16 cellular contexts compared by ENCODE assay signal in genomic region chr6:17501982-17502704, GRCh38.
A peak's percentile ranks its signal among the peaks of the same experiment; 100 is the strongest.
DNase-seq lines count a peak whose midpoint lies in the region; ATAC-seq and TF ChIP-seq lines count a peak whose summit lies in the region.
"Had no signal": no experiment of that assay in that cellular context is flagged by ENCODE, and none has a peak within 500 bp of the region (broad histone marks: within the 10 kb centered on the region; RNA-seq: fewer than 3 reads in every experiment).

No MANE protein-coding gene starts in this region.

- no peaks in the 10 kb centered on the region for H4K20me1 ChIP-seq in mammary epithelial cell (ENCODE audit: insufficient read depth, low read length)

- H2AFZ ChIP-seq in mammary epithelial cell (ENCODE audit: low read depth, low read length), result no peak overlapping the region

- ATAC-seq in psoas muscle (no peak), GM18505 (IDR thresholded peaks at IDR 0.05; ENCODE audit: unreplicated experiment) (no peak)

- H3K4me3 ChIP-seq in mammary epithelial cell (replicated peaks in 1 of 3; ENCODE audit: insufficient read depth in 1 of 3, low read depth in 2 of 3, low read length in 3 of 3) (no peak overlapping the region), esophagus muscularis mucosa (no peak overlapping the region), psoas muscle (no peak overlapping the region), uterus (no peak overlapping the region)
- H3K4me3 ChIP-seq: MG63 had no signal

- H3K9me3 ChIP-seq in mammary epithelial cell (replicated peaks; ENCODE audit: insufficient read depth, low read length) (no peaks in the 10 kb centered on the region), esophagus muscularis mucosa (no peaks in the 10 kb centered on the region), psoas muscle (no peaks in the 10 kb centered on the region), uterus (no peaks in the 10 kb centered on the region)
- H3K9me3 ChIP-seq: MG63 had no signal

- H3K36me3 ChIP-seq in mammary epithelial cell (ENCODE audit: insufficient read depth, low read length), result no peaks in the 10 kb centered on the region
- H3K36me3 ChIP-seq in esophagus muscularis mucosa, result peaks cover 0 to under 1% (median 0%) of the 10 kb centered on the region in 4 donors
- peaks cover 0 to 12% of the 10 kb centered on the region in 2 donors for H3K36me3 ChIP-seq in psoas muscle (ENCODE audit: insufficient read depth in 1 of 2, low read depth in 1 of 2)
- no peaks in the 10 kb centered on the region for H3K36me3 ChIP-seq in uterus
- H3K36me3 ChIP-seq: MG63 had no signal

- no peak for TF ChIP-seq EP300 in esophagus muscularis mucosa (IDR thresholded peaks at IDR 0.05)

- intact Hi-C loops in MCF 10A (cut with micrococcal nuclease) (no loop called here), mammary epithelial cell (cut with micrococcal nuclease) (no loop called here), esophagus muscularis mucosa (cut with DNase I) (no loop called here), psoas muscle (cut with DNase I) (no loop called here), uterus (cut with DNase I; ENCODE audit: low total_unique reads) (no loop called here)

- no peaks in the 10 kb centered on the region for H3K9me3 Mint-ChIP-seq in MCF 10A (ENCODE audit: unreplicated experiment)
- H3K9me3 Mint-ChIP-seq in immature natural killer cell, result no peaks in the 10 kb centered on the region

- H3K27me3 Mint-ChIP-seq in MCF 10A (ENCODE audit: insufficient read depth, unreplicated experiment) (no peaks in the 10 kb centered on the region), immature natural killer cell (ENCODE audit: low read depth in 3 of 3) (peaks cover 0 to 2% (median 0%) of the 10 kb centered on the region in 3 donors)

- no peak overlapping the region for H3K27ac ChIP-seq in mammary epithelial cell (ENCODE audit: insufficient read depth, low read depth, low read length)
- no peak overlapping the region for H3K27ac ChIP-seq in esophagus muscularis mucosa (replicated peaks in 1 of 4)
- peak overlapping the region; percentile 56 for H3K27ac ChIP-seq in psoas muscle
- peak overlapping the region; percentile 55 to 71 for H3K27ac ChIP-seq in uterus
- H3K27ac ChIP-seq: RWPE1 had no signal

- DNase-seq in MCF 10A (ENCODE audit: unreplicated experiment) (no peak), mammary epithelial cell (no peak), esophagus muscularis mucosa (ENCODE audit: extremely low spot score) (peak; percentile 86), psoas muscle (no peak), uterus (no peak), immature natural killer cell (no peak), DMS114 treated with DMSO at 0.1 percent for 48 hours (lab: John Stamatoyannopoulos, UW; ENCODE audit: unreplicated experiment) (no peak)
- DNase-seq: Karpas-422; MG63; NCI-H1417 treated with DMSO at 0.1 percent for 48 hours; NCI-H187; NCI-H774; NK-92 treated with Interleukin-12 subunit alpha and Interleukin-12 subunit beta, amount 100 ng/mL, for 24 hours; SHP77 treated with DMSO at 0.1 percent for 48 hours had no signal

- TF ChIP-seq CTCF in MCF 10A (IDR thresholded peaks at IDR 0.05; ENCODE audit: unreplicated experiment), result no peak
- TF ChIP-seq CTCF in mammary epithelial cell (conservative IDR thresholded peaks at IDR 0.05 in 1 of 2, IDR thresholded peaks at IDR 0.05 in 1 of 2; ENCODE audit: extremely low read depth in 1 of 2, insufficient read depth in 1 of 2, low read depth in 1 of 2, low read length in 2 of 2), result no peak
- no peak for TF ChIP-seq CTCF in esophagus muscularis mucosa (IDR thresholded peaks at IDR 0.05)
- no peak for TF ChIP-seq CTCF in psoas muscle (IDR thresholded peaks at IDR 0.05)
- no peak for TF ChIP-seq CTCF in uterus (IDR thresholded peaks at IDR 0.05)

- peak overlapping the region; percentile 37 for H3K27ac Mint-ChIP-seq in MCF 10A (ENCODE audit: low read depth, unreplicated experiment)
- no peak overlapping the region for H3K27ac Mint-ChIP-seq in immature natural killer cell

- H3K4me2 ChIP-seq in mammary epithelial cell (ENCODE audit: insufficient read depth, low read depth, low read length), result no peak overlapping the region

- H3K36me3 Mint-ChIP-seq in MCF 10A (ENCODE audit: insufficient read depth, unreplicated experiment), result no peaks in the 10 kb centered on the region
- H3K36me3 Mint-ChIP-seq in immature natural killer cell, result no peaks in the 10 kb centered on the region

- H3K27me3 ChIP-seq in mammary epithelial cell (ENCODE audit: insufficient read depth, low read length) (no peaks in the 10 kb centered on the region), esophagus muscularis mucosa (no peaks in the 10 kb centered on the region), psoas muscle (ENCODE audit: insufficient read depth in 3 of 3, low read length in 2 of 3) (no peaks in the 10 kb centered on the region), uterus (no peaks in the 10 kb centered on the region)
- H3K27me3 ChIP-seq: MG63 had no signal

- BruUV-seq in MCF 10A (replicated peaks; lab: Mats Ljungman, UMichigan) (no TSS peak), mammary epithelial cell (replicated peaks; lab: Mats Ljungman, UMichigan) (no TSS peak)

- TF ChIP-seq POLR2A in esophagus muscularis mucosa (IDR thresholded peaks at IDR 0.05; ENCODE audit: low read depth) (no peak), uterus (IDR thresholded peaks at IDR 0.05) (no peak), GM18505 (IDR thresholded peaks at IDR 0.05; ENCODE audit: borderline replicate concordance, extremely low read depth, insufficient read depth, insufficient read length) (no peak)

- WGBS in mammary epithelial cell (ENCODE audit: low coverage, missing lambda C conversion rate), result 94% methylated on average over 3 of the region's 3 CpGs
- WGBS in esophagus muscularis mucosa, result 98% methylated on average over 3 of the region's 3 CpGs
- 85 to 93% (median 86%) methylated on average over 3 of the region's 3 CpGs for WGBS in psoas muscle, 3 donors

- no peaks in the 10 kb centered on the region for H3K79me2 ChIP-seq in mammary epithelial cell (ENCODE audit: insufficient read depth, low read length)

- POLR2A ChIA-PET in MCF 10A (lab: Yijun Ruan, JAX), result interaction anchor here (0.8 to 1.7 kb wide), 2 partner anchors 8 to 9 kb away, joined by 6 read pairs; no protein-coding TSS in a partner anchor

- CTCF ChIA-PET in MCF 10A (lab: Yijun Ruan, JAX), result interaction anchor here (0.6 kb wide), 1 partner anchor 39 kb away, joined by 3 read pairs; no protein-coding TSS in a partner anchor
- CTCF ChIA-PET in mammary epithelial cell (lab: Charles Lee; ENCODE audit: low non-redundant PET), result no interaction called here

- in situ Hi-C loops in mammary epithelial cell (cut with MboI; ENCODE audit: low sequenced_read_pairs in 2 of 2), result no loop called here

- dilution Hi-C loops in mammary epithelial cell (cut with HindIII; ENCODE audit: low sequenced_read_pairs), result no loop called here

- no peak overlapping the region for H3K4me3 Mint-ChIP-seq in MCF 10A (ENCODE audit: unreplicated experiment)
- no peak overlapping the region for H3K4me3 Mint-ChIP-seq in immature natural killer cell

- H3K9ac ChIP-seq in mammary epithelial cell (ENCODE audit: insufficient read depth, low read length), result no peak overlapping the region

- H3K4me1 Mint-ChIP-seq in MCF 10A (ENCODE audit: insufficient read depth, unreplicated experiment) (peaks cover 6% of the 10 kb centered on the region), immature natural killer cell (no peaks in the 10 kb centered on the region)

- H3K4me1 ChIP-seq in mammary epithelial cell (ENCODE audit: insufficient read depth, low read length) (no peaks in the 10 kb centered on the region), esophagus muscularis mucosa (peaks cover 3 to 40% (median 24%) of the 10 kb centered on the region in 4 donors), psoas muscle (peaks cover 20% of the 10 kb centered on the region), uterus (peaks cover 0 to 13% of the 10 kb centered on the region in 2 donors)

Comparison
In these comparisons a context has a peak if more than half of its experiments do, and no peak if none do; other contexts are left out.
1. H3K27ac ChIP-seq: peak in psoas muscle (single experiment) and uterus (2 of 2); none in mammary epithelial cell (single experiment) and esophagus muscularis mucosa (0 of 4).